8 cellular contexts compared by ENCODE assay signal in genomic region chr11:72112541-72113136, GRCh38. TPM values are rescaled to one million over a fixed set of nuclear protein-coding genes. Genes with fewer than 3 reads are reported as not detected.
DNase-seq lines count a peak whose midpoint lies in the region; ATAC-seq and TF ChIP-seq lines count a peak whose summit lies in the region.

Gene ANAPC15 (minus strand): TSS chr11:72112695. CDS start chr11:72111276, 1,419 bp downstream.

- peaks cover 20% of the 10 kb centered on the region for H3K4me1 ChIP-seq in BLaER1
- H3K4me1 ChIP-seq in left lung = peaks cover 8 to 16% of the 10 kb centered on the region in 2 donors

- H3K4me3 Mint-ChIP-seq in dendritic cell treated with granulocyte-macrophage colony-stimulating factor and Interleukin-4, amounts not matched to agents 40 ng/mL and 50 ng/mL, for 4 days = peak within 1 kb of the TSS; percentile 93

- peak; percentile 72 for ATAC-seq in GM19351 (IDR thresholded peaks at IDR 0.05; ENCODE audit: unreplicated experiment)
- peak; percentile 65 for ATAC-seq in HG03521 (IDR thresholded peaks at IDR 0.05; ENCODE audit: unreplicated experiment)
- peak; percentile 92 for ATAC-seq in left lung

- H4K20me1 ChIP-seq in BLaER1 = no peaks in the 10 kb centered on the region

- peaks cover 39% of the 10 kb centered on the region for H3K4me1 Mint-ChIP-seq in dendritic cell treated with granulocyte-macrophage colony-stimulating factor and Interleukin-4, amounts not matched to agents 40 ng/mL and 50 ng/mL, for 4 days (ENCODE audit: low read depth)

- no peaks in the 10 kb centered on the region for H3K9me3 ChIP-seq in BLaER1
- no peaks in the 10 kb centered on the region for H3K9me3 ChIP-seq in left lung

- no peaks in the 10 kb centered on the region for H3K9me3 Mint-ChIP-seq in dendritic cell treated with granulocyte-macrophage colony-stimulating factor and Interleukin-4, amounts not matched to agents 40 ng/mL and 50 ng/mL, for 4 days

- TF ChIP-seq CTCF in left lung (IDR thresholded peaks at IDR 0.05) = no peak

- H3K27me3 ChIP-seq in BLaER1 (no peaks in the 10 kb centered on the region), left lung (no peaks in the 10 kb centered on the region)

- H3K36me3 Mint-ChIP-seq in dendritic cell treated with granulocyte-macrophage colony-stimulating factor and Interleukin-4, amounts not matched to agents 40 ng/mL and 50 ng/mL, for 4 days (ENCODE audit: low read depth) = peaks cover 35% of the 10 kb centered on the region

- H3K36me3 ChIP-seq in BLaER1 = peaks cover 28% of the 10 kb centered on the region
- H3K36me3 ChIP-seq in left lung = peaks cover 0 to 23% of the 10 kb centered on the region in 2 donors

- intact Hi-C loops in dendritic cell treated with granulocyte-macrophage colony-stimulating factor and Interleukin-4, amounts not matched to agents 40 ng/mL and 50 ng/mL, for 4 days (cut with micrococcal nuclease) = loop anchor here (1.0 kb wide), 2 partner anchors 9 to 111 kb away; partner anchors contain the start of gene LAMTOR1
- intact Hi-C loops in left lung (cut with DNase I) = no loop called here

- H3K27ac Mint-ChIP-seq in dendritic cell treated with granulocyte-macrophage colony-stimulating factor and Interleukin-4, amounts not matched to agents 40 ng/mL and 50 ng/mL, for 4 days = peak within 1 kb of the TSS; percentile 100

- H3K27me3 Mint-ChIP-seq in dendritic cell treated with granulocyte-macrophage colony-stimulating factor and Interleukin-4, amounts not matched to agents 40 ng/mL and 50 ng/mL, for 4 days = no peaks in the 10 kb centered on the region

- DNase-seq in NCI-H748 (lab: John Stamatoyannopoulos, UW; ENCODE audit: unreplicated experiment) = peak; percentile 100
- peak; percentile 98 to 100 for DNase-seq in activated CD4-positive, alpha-beta T cell treated with anti-CD3 and anti-CD28 coated beads, Interleukin-2, amount 50 U/mL, for 24 hours (ENCODE audit: low read depth in 1 of 2, low spot score in 1 of 2)
- peak; percentile 93 to 99 for DNase-seq in left lung
- peak; percentile 94 to 99 for DNase-seq in stimulated activated CD4-positive, alpha-beta T cell treated with anti-CD3 and anti-CD28 coated beads, Interleukin-2, amount 100 ng/mL, for 48 hours

- H3K4me3 ChIP-seq in BLaER1 (peak within 1 kb of the TSS; percentile 73), left lung (peak within 1 kb of the TSS; percentile 52 to 58)

- peak within 1 kb of the TSS; percentile 94 for H3K4me2 ChIP-seq in BLaER1

- H3K27ac ChIP-seq in BLaER1 (peak within 1 kb of the TSS; percentile 99), left lung (peak within 1 kb of the TSS; percentile 99 to 100)

- H3K9ac ChIP-seq in BLaER1 = peak within 1 kb of the TSS; percentile 97

RNA-seq across cellular contexts. Expression of gene ANAPC15, which starts in this region (rescaled TPM):
- total RNA-seq in left lung = 10 to 100 TPM; 27.1 to 29.3 TPM

Comparison
In these comparisons a context has a peak if more than half of its experiments do, and no peak if none do; other contexts are left out.
1. Peak in every context shown above with its lines: DNase-seq, ATAC-seq, H3K4me3 ChIP-seq and H3K27ac ChIP-seq.